ENCODE assay signal across 21 cellular contexts in genomic region chr7:2732388-2732787, GRCh38. TPM values are rescaled to one million over a fixed set of nuclear protein-coding genes. Genes with fewer than 3 reads are reported as not detected.
DNase-seq lines count a peak whose midpoint lies in the region; ATAC-seq, FAIRE-seq and TF ChIP-seq lines count a peak whose summit lies in the region.
"Had no signal": no experiment of that assay in that cellular context is flagged by ENCODE, and none has a peak within 500 bp of the region (broad histone marks: within the 10 kb centered on the region; RNA-seq: fewer than 3 reads in every experiment).

No MANE protein-coding gene starts in this region.

- TF ChIP-seq CTCF in GM23338 (conservative IDR thresholded peaks at IDR 0.05; ENCODE audit: low read depth in 2 of 2): no peak
- TF ChIP-seq CTCF in heart left ventricle (IDR thresholded peaks at IDR 0.05): no peak
- no peak for TF ChIP-seq CTCF in gastrocnemius medialis (IDR thresholded peaks at IDR 0.05 in 4 of 5, conservative IDR thresholded peaks at IDR 0.05 in 1 of 5)

- in situ Hi-C loops in gastrocnemius medialis (cut with MboI; ENCODE audit: low sequenced_read_pairs in 4 of 4): no loop called here

- TF ChIP-seq POLR2A in heart left ventricle (IDR thresholded peaks at IDR 0.05) (no peak), gastrocnemius medialis (IDR thresholded peaks at IDR 0.05) (no peak)

- H3K27me3 ChIP-seq in BLaER1: no peaks in the 10 kb centered on the region
- H3K27me3 ChIP-seq in GM23338 (ENCODE audit: insufficient read depth): no peaks in the 10 kb centered on the region
- no peaks in the 10 kb centered on the region for H3K27me3 ChIP-seq in heart left ventricle
- H3K27me3 ChIP-seq in gastrocnemius medialis: no peaks in the 10 kb centered on the region
- H3K27me3 ChIP-seq: ascending aorta, left lung, MG63, pancreas had no signal

- ATAC-seq in GM23338: no peak
- ATAC-seq in heart left ventricle: no peak
- no peak for ATAC-seq in gastrocnemius medialis
- no peak for ATAC-seq in GM21528 (IDR thresholded peaks at IDR 0.05; ENCODE audit: low FRiP score, unreplicated experiment)
- ATAC-seq: T-helper 17 cell had no signal

- peak overlapping the region; percentile 66 for H3K4me3 ChIP-seq in BLaER1
- no peak overlapping the region for H3K4me3 ChIP-seq in GM23338
- no peak overlapping the region for H3K4me3 ChIP-seq in heart left ventricle
- no peak overlapping the region for H3K4me3 ChIP-seq in gastrocnemius medialis
- H3K4me3 ChIP-seq: ascending aorta, left lung, MG63, pancreas had no signal

- H3K4me3 Mint-ChIP-seq in GM23338: no peak overlapping the region
- H3K4me3 Mint-ChIP-seq: T-helper 17 cell had no signal

- H3K27ac ChIP-seq in BLaER1 (peak overlapping the region; percentile 99), GM23338 (ENCODE audit: low read depth) (peak overlapping the region; percentile 10; the same call in 1 of the 2 replicates), heart left ventricle (peak overlapping the region in 7 of 12 donors; percentile 56 to 77 (median 69)), gastrocnemius medialis (peak overlapping the region; percentile 62 to 82 (median 71))

- H3K36me3 ChIP-seq in BLaER1 (peaks cover 46% of the 10 kb centered on the region), GM23338 (ENCODE audit: insufficient read depth) (peaks cover 11% of the 10 kb centered on the region), heart left ventricle (peaks cover 0 to 39% (median 21%) of the 10 kb centered on the region in 9 donors), gastrocnemius medialis (peaks cover 0 to 13% of the 10 kb centered on the region in 2 donors)

- peaks cover 38% of the 10 kb centered on the region for H3K4me1 Mint-ChIP-seq in GM23338

- WGBS in heart left ventricle, 4 donors: 87 to 96% (median 96%) methylated on average over 9 of the region's 9 CpGs

- H3K9me2 ChIP-seq in GM23338 (ENCODE audit: insufficient read depth): no peaks in the 10 kb centered on the region

- H3K9ac ChIP-seq in BLaER1: peak overlapping the region; percentile 90

- H4K20me1 ChIP-seq in BLaER1 (no peaks in the 10 kb centered on the region), GM23338 (replicated peaks; ENCODE audit: insufficient read depth) (peaks cover 15% of the 10 kb centered on the region)

- H3K4me2 ChIP-seq in BLaER1: peak overlapping the region; percentile 97
- no peak overlapping the region for H3K4me2 ChIP-seq in GM23338

- FAIRE-seq in urothelium cell line (lab: Jason Lieb, UNC): no peak
- FAIRE-seq: frontal cortex, G401.6, pancreas had no signal

- H3K36me3 Mint-ChIP-seq in GM23338 (ENCODE audit: low read depth): peaks cover 59% of the 10 kb centered on the region

- no peak for DNase-seq in GM23338 (ENCODE audit: low spot score)
- DNase-seq in heart left ventricle: peak in 1 of 5 donors; percentile 21
- DNase-seq in gastrocnemius medialis: no peak
- no peak for DNase-seq in urothelium cell line (ENCODE audit: low spot score)
- DNase-seq in NCI-H128 (lab: John Stamatoyannopoulos, UW; ENCODE audit: unreplicated experiment): no peak
- no peak for DNase-seq in activated naive CD4-positive, alpha-beta T cell (lab: John Stamatoyannopoulos, UW)
- DNase-seq: activated naive CD4-positive, alpha-beta T cell treated with Interleukin-2 at 50 U/mL for 16 hours; cortex of kidney; left lung; MG63; NCI-H1930; NCI-H510A; SHP77; stimulated activated naive CD4-positive, alpha-beta T cell; T-helper 17 cell had no signal

- H3K9me3 Mint-ChIP-seq in GM23338: no peaks in the 10 kb centered on the region

- no peak overlapping the region; the same call in 1 of the 2 replicates for H3K27ac Mint-ChIP-seq in GM23338
- H3K27ac Mint-ChIP-seq: T-helper 17 cell had no signal

- no peak overlapping the region for H2AFZ ChIP-seq in GM23338

- no peaks in the 10 kb centered on the region for H3F3A ChIP-seq in GM23338 (replicated peaks; ENCODE audit: low read depth)

- H3K79me2 ChIP-seq in GM23338 (replicated peaks; ENCODE audit: insufficient read depth): peaks cover 73% of the 10 kb centered on the region

- H3K27me3 Mint-ChIP-seq in GM23338 (ENCODE audit: insufficient read depth, low read depth, poor library complexity): peaks cover 9% of the 10 kb centered on the region
- H3K27me3 Mint-ChIP-seq: T-helper 17 cell had no signal

- intact Hi-C loops in heart left ventricle (cut with DNase I): loop anchor here in 5 of 10 donors (5.0 to 10.0 kb wide), 3 partner anchors 72 to 112 kb away; partner anchors contain the start of gene GNA12 (in 4 of the 5)
- intact Hi-C loops in gastrocnemius medialis (cut with DNase I; ENCODE audit: low total_unique reads): no loop called here

- H3K4me1 ChIP-seq in BLaER1 (peaks cover 95% of the 10 kb centered on the region), GM23338 (ENCODE audit: insufficient read depth) (no peaks in the 10 kb centered on the region; the same call in 1 of the 2 replicates), heart left ventricle (peaks cover 0 to 67% (median 32%) of the 10 kb centered on the region in 12 donors), gastrocnemius medialis (peaks cover 14 to 18% of the 10 kb centered on the region in 2 donors)
- H3K4me1 ChIP-seq: pancreas had no signal

- H3K9me3 ChIP-seq in BLaER1 (peaks cover 5% of the 10 kb centered on the region; the same call in 1 of the 2 replicates), heart left ventricle (peaks cover 0 to 10% (median 0%) of the 10 kb centered on the region in 12 donors), gastrocnemius medialis (no peaks in the 10 kb centered on the region)
- H3K9me3 ChIP-seq: MG63, pancreas had no signal

TF ChIP-seq in GM23338, 12 proteins besides CTCF, POLR2A, EP300 and RAD21 (continues in another document):
- TF ChIP-seq REST (IDR thresholded peaks at IDR 0.05; ENCODE audit: unreplicated experiment) (no peak), EZH2phosphoT487 (IDR thresholded peaks at IDR 0.05; ENCODE audit: unreplicated experiment) (no peak), CREB1 (CRISPR knock-in tag; IDR thresholded peaks at IDR 0.05; ENCODE audit: low read depth) (no peak), ZNF331 (CRISPR knock-in tag; IDR thresholded peaks at IDR 0.05; ENCODE audit: low read depth) (no peak), POLR2AphosphoS5 (IDR thresholded peaks at IDR 0.05; ENCODE audit: low read depth) (no peak), ETS1 (IDR thresholded peaks at IDR 0.05) (no peak), EZH2 (IDR thresholded peaks at IDR 0.05; ENCODE audit: low read depth, unreplicated experiment) (no peak)

RNA-seq across cellular contexts. Expression of gene AMZ1, which starts 44.4 kb away (rescaled TPM):
- 0.73 and 1.6 TPM in 2 replicates for total RNA-seq in GM23338 (2014; rRNA removed; shearing (Covaris generic))
- polyA plus RNA-seq in GM23338 (2016; fragmentation: Nextera tagmentation; extraction: Ambion mirVana) (2.0 and 4.5 TPM in 2 replicates), heart left ventricle (under 1 TPM; 0.01 to 0.04 TPM)
- total RNA-seq in heart left ventricle (under 1 TPM in 3 of 9 donors, not detected in 6; 0.05 to 0.48 (median 0.10) TPM), gastrocnemius medialis (not detected)
- total RNA-seq: ascending aorta had no signal

Comparison
In these comparisons a context has a peak if more than half of its experiments do, and no peak if none do; other contexts are left out.
1. H3K27ac ChIP-seq: peak in every context shown above with its lines; median percentile 99 in BLaER1; 71 in gastrocnemius medialis; 69 in heart left ventricle; 10 in GM23338.